1 cellular context compared by ENCODE assay signal in the genomic region with DNA sequence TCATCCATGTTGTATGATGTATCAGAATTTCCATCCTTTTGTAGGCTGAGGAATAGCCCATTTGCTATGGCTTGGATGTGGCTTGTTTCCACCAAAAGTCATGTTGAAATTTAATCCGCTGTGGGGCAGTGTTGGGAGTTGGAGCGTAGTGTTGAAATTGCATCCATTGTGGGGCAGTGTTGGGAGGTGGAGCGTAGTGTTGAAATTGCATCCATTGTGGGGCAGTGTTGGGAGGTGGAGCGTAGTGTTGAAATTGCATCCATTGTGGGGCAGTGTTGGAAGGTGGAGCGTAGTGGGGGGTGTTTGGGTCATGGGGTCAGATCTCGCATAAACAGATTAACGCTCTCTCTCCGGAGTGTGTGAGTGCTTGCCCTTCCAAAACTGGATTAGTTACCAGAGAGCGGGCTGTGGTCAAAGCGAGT.
A peak's percentile ranks its signal among the peaks of the same experiment; 100 is the strongest.
TF ChIP-seq lines count a peak whose summit lies in the region.

No MANE protein-coding gene starts in this region.

TF ChIP-seq in K562, 482 proteins besides CTCF, POLR2A, EP300 and RAD21:
- TF ChIP-seq CEBPB (tag; IDR thresholded peaks at IDR 0.05), result peak; percentile 37
- TF ChIP-seq, protein P1, sequence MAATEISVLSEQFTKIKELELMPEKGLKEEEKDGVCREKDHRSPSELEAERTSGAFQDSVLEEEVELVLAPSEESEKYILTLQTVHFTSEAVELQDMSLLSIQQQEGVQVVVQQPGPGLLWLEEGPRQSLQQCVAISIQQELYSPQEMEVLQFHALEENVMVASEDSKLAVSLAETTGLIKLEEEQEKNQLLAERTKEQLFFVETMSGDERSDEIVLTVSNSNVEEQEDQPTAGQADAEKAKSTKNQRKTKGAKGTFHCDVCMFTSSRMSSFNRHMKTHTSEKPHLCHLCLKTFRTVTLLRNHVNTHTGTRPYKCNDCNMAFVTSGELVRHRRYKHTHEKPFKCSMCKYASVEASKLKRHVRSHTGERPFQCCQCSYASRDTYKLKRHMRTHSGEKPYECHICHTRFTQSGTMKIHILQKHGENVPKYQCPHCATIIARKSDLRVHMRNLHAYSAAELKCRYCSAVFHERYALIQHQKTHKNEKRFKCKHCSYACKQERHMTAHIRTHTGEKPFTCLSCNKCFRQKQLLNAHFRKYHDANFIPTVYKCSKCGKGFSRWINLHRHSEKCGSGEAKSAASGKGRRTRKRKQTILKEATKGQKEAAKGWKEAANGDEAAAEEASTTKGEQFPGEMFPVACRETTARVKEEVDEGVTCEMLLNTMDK (IDR thresholded peaks at IDR 0.05; ENCODE audit: borderline replicate concordance, insufficient read depth, low read depth, low read length, poor library complexity, severe bottlenecking), result peak; percentile 14
